9 cellular contexts compared by ENCODE assay signal in the genomic region with DNA sequence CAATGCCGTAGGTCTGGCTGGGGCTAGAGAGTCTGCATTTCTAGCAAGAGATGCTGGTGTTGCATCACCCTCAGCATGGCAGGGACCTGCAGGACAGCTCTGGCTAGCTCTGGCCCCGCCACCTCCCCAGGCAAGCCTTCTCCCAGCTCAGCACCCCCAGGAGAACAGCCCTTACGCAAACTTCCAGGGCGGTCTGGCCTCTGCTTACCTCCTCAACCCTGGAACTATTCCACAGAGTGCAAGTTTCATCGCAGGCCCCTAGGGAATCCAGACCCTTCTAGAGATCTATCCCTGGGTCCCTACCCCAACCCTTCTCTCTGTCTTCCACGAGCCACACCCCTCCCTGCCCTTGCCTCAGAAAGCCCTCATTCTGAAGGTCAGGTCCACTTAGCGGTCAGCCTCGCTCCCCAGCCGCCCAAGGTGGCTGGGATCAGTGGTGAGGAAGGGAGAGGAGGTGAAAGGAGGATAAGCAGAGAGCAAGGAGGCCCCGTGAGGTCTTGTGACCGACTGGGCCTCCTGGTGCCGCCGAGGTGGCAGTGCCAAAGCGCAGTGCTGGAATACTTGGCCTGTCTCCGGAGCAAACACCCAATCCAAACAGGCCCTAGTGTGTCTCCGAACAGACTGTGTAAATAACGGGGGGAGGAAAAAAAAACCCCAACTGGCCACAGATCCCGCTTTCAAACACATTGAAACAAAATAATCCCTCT.
A peak's percentile ranks its signal among the peaks of the same experiment; 100 is the strongest.
DNase-seq lines count a peak whose midpoint lies in the region; ATAC-seq and TF ChIP-seq lines count a peak whose summit lies in the region.
"Had no signal": no experiment of that assay in that cellular context is flagged by ENCODE, and none has a peak within 500 bp of the region (broad histone marks: within the 10 kb centered on the region; RNA-seq: fewer than 3 reads in every experiment).

No MANE protein-coding gene starts in this region.

- ATAC-seq in mucosa of descending colon, result peak; percentile 74
- peak; percentile 42 to 84 for ATAC-seq in upper lobe of left lung (ENCODE audit: low FRiP score in 2 of 2)

- H3K9me3 Mint-ChIP-seq in MCF 10A (ENCODE audit: unreplicated experiment), result peaks cover 6% of the 10 kb centered on the region
- H3K9me3 Mint-ChIP-seq in endodermal cell, result peaks cover 17% of the 10 kb centered on the region

- H3K27me3 Mint-ChIP-seq in MCF 10A (ENCODE audit: insufficient read depth, unreplicated experiment) (no peaks in the 10 kb centered on the region), endodermal cell (ENCODE audit: insufficient read depth) (peaks cover 47% of the 10 kb centered on the region)

- intact Hi-C loops in MCF 10A (cut with micrococcal nuclease), result no loop called here
- intact Hi-C loops in mucosa of descending colon (cut with DNase I, micrococcal nuclease), result no loop called here

- H3K9me3 ChIP-seq in endodermal cell (ENCODE audit: control insufficient read depth, low read length), result peaks cover 5% of the 10 kb centered on the region
- no peaks in the 10 kb centered on the region for H3K9me3 ChIP-seq in mucosa of descending colon
- no peaks in the 10 kb centered on the region for H3K9me3 ChIP-seq in upper lobe of left lung

- no peak for TF ChIP-seq EP300 in upper lobe of left lung (IDR thresholded peaks at IDR 0.05)

- TF ChIP-seq CTCF in MCF 10A (IDR thresholded peaks at IDR 0.05; ENCODE audit: unreplicated experiment) (no peak), endodermal cell (conservative IDR thresholded peaks at IDR 0.05) (no peak), mucosa of descending colon (IDR thresholded peaks at IDR 0.05) (no peak), upper lobe of left lung (IDR thresholded peaks at IDR 0.05) (no peak)

- H3K27ac Mint-ChIP-seq in MCF 10A (ENCODE audit: low read depth, unreplicated experiment) (no peak overlapping the region), endodermal cell (peak overlapping the region; percentile 49)

- H3K27ac ChIP-seq in endodermal cell (ENCODE audit: low read depth, low read length) (no peak overlapping the region), upper lobe of left lung (peak overlapping the region in 2 of 4 donors; percentile 63 to 76)

- no TSS peak for BruUV-seq in MCF 10A (replicated peaks; lab: Mats Ljungman, UMichigan)

- H3K27me3 ChIP-seq in endodermal cell (ENCODE audit: control insufficient read depth, insufficient read depth, low read length, poor library complexity, severe bottlenecking) (peaks cover 11% of the 10 kb centered on the region), upper lobe of left lung (no peaks in the 10 kb centered on the region)

- no peaks in the 10 kb centered on the region for H3K36me3 ChIP-seq in endodermal cell (ENCODE audit: control insufficient read depth, insufficient read depth, low read length)
- no peaks in the 10 kb centered on the region for H3K36me3 ChIP-seq in mucosa of descending colon (ENCODE audit: low read depth)
- H3K36me3 ChIP-seq in upper lobe of left lung, result no peaks in the 10 kb centered on the region

- no peaks in the 10 kb centered on the region for H3K4me1 ChIP-seq in endodermal cell (ENCODE audit: control insufficient read depth, insufficient read depth, low read length)
- H3K4me1 ChIP-seq in mucosa of descending colon (ENCODE audit: low read depth), result peaks cover 15% of the 10 kb centered on the region
- peaks cover 0 to 18% (median 4%) of the 10 kb centered on the region in 4 donors for H3K4me1 ChIP-seq in upper lobe of left lung

- peak; percentile 63 to 98 for DNase-seq in T47D (ENCODE audit: low read depth in 1 of 2, low spot score in 1 of 2)
- DNase-seq in MCF 10A (ENCODE audit: unreplicated experiment), result no peak
- DNase-seq in endodermal cell, result no peak
- peak in 1 of 3 donors; percentile 56 for DNase-seq in mucosa of descending colon
- peak; percentile 74 to 77 for DNase-seq in upper lobe of left lung
- no peak for DNase-seq in glomerular visceral epithelial cell (ENCODE audit: extremely low spot score)
- DNase-seq in NCI-H1694 treated with DMSO at 0.1 percent for 48 hours (lab: John Stamatoyannopoulos, UW), result no peak
- DNase-seq in DMS153 treated with DMSO at 0.1 percent for 48 hours (lab: John Stamatoyannopoulos, UW; ENCODE audit: unreplicated experiment), result no peak
- DNase-seq: MV-4-11 had no signal

- H3K4me1 Mint-ChIP-seq in MCF 10A (ENCODE audit: insufficient read depth, unreplicated experiment) (peaks cover 48% of the 10 kb centered on the region), endodermal cell (peaks cover 15% of the 10 kb centered on the region)

- H3K36me3 Mint-ChIP-seq in MCF 10A (ENCODE audit: insufficient read depth, unreplicated experiment) (peaks cover 23% of the 10 kb centered on the region), endodermal cell (ENCODE audit: low read depth) (no peaks in the 10 kb centered on the region)

- WGBS in endodermal cell (ENCODE audit: insufficient coverage in 1 of 2, insufficient read length in 1 of 2), 2 experiments, result 84 to 90% methylated on average over 5 to 18 of the region's 18 CpGs
- WGBS in upper lobe of left lung, 2 donors, result 62 to 64% methylated on average over 14 to 18 of the region's 18 CpGs

- H3K9ac ChIP-seq in endodermal cell (ENCODE audit: extremely low read depth, low read length, poor library complexity, severe bottlenecking), result no peak overlapping the region

- no peak overlapping the region for H3K4me3 ChIP-seq in endodermal cell (ENCODE audit: low read length)
- no peak overlapping the region for H3K4me3 ChIP-seq in mucosa of descending colon
- peak overlapping the region in 1 of 4 donors; percentile 13 for H3K4me3 ChIP-seq in upper lobe of left lung

- CTCF ChIA-PET in MCF 10A (lab: Yijun Ruan, JAX), result interaction anchor here (0.6 to 1.4 kb wide), 2 partner anchors 91 to 1330 kb away, joined by 3 to 4 read pairs; no protein-coding TSS in a partner anchor

- H3K4me3 Mint-ChIP-seq in MCF 10A (ENCODE audit: unreplicated experiment) (no peak overlapping the region), endodermal cell (no peak overlapping the region)

- in situ Hi-C loops in T47D (cut with HindIII; ENCODE audit: low pct_unique_long_range_greater_than_20kb, low sequenced_read_pairs), result no loop called here

- TF ChIP-seq POLR2A in upper lobe of left lung (IDR thresholded peaks at IDR 0.05), result peak in 1 of 4 donors; percentile 7

- POLR2A ChIA-PET in MCF 10A (lab: Yijun Ruan, JAX), result no interaction called here

Comparison
In these comparisons a context has a peak if more than half of its experiments do, and no peak if none do; other contexts are left out.
1. DNase-seq: peak in T47D (2 of 2) and upper lobe of left lung (2 of 2); none in MCF 10A (single experiment), endodermal cell (single experiment), glomerular visceral epithelial cell (single experiment), NCI-H1694 treated with DMSO at 0.1 percent for 48 hours (single experiment) and DMS153 treated with DMSO at 0.1 percent for 48 hours (single experiment).